Comparison of ENCODE assay signal across 33 cellular contexts in the genomic region with DNA sequence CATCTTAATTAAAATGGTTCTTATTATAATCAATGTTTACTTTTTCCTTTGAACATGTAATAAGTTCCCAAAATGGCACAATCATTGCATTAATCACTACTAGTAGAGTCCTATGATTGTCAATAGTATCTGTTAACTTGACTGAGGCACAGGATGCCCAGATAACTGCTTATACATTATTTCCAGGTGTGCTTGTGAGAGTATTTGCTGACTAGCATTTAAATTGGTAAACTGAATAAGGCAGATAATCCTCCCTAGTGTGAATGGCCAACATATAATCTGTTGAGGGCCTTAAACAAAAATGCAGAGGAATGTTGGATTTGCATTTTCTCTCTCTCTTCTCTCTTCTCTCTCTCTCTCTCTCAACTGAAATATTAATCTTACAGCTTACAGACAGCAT.
"Had no signal": no experiment of that assay in that cellular context is flagged by ENCODE, and none has a peak within 500 bp of the region (broad histone marks: within the 10 kb centered on the region; RNA-seq: fewer than 3 reads in every experiment).

No MANE protein-coding gene starts in this region.

- ATAC-seq: activated naive CD4-positive, alpha-beta T cell treated with anti-CD3 and anti-CD28 coated beads, Interleukin-2, amount 50 U/mL, for 72 hours; activated naive CD8-positive, alpha-beta T cell treated with anti-CD3 and anti-CD28 coated beads, Interleukin-2, amount 50 U/mL, for 24 hours; activated T-cell treated with anti-CD3 and anti-CD28 coated beads, Interleukin-2, amount 50 U/mL, for 4 hours; activated T-cell treated with anti-CD3 and anti-CD28 coated beads, Interleukin-2, amount 50 U/mL, for 72 hours; activated T-helper 17 cell treated with anti-CD3 and anti-CD28 coated beads, Interleukin-2, amount 50 U/mL, for 72 hours; body of pancreas had no signal

- H3K4me3 ChIP-seq: adrenal gland, ascending aorta, body of pancreas, breast epithelium, cardiac muscle cell had no signal

- H3K9me3 ChIP-seq: adrenal gland, ascending aorta, body of pancreas, breast epithelium had no signal

- DNase-seq: activated effector memory CD4-positive, alpha-beta T cell treated with anti-CD3 and anti-CD28 coated beads, Interleukin-2, amount 50 U/mL, for 16 hours; activated effector memory CD4-positive, alpha-beta T cell treated with Interleukin-2 at 50 U/mL for 16 hours; activated gamma-delta T cell; activated gamma-delta T cell treated with Interleukin-2 at 50 U/mL for 16 hours; activated naive CD4-positive, alpha-beta T cell; activated naive CD4-positive, alpha-beta T cell treated with anti-CD3 and anti-CD28 coated beads for 36 hours; activated naive CD4-positive, alpha-beta T cell treated with anti-CD3 and anti-CD28 coated beads, Interleukin-2, amount 10 ng/mL, durations not matched to agents 7 days and 5 days; activated naive CD4-positive, alpha-beta T cell treated with anti-CD3 and anti-CD28 coated beads, Interleukin-2, amount 50 U/mL, for 16 hours; activated naive CD4-positive, alpha-beta T cell treated with Interleukin-2 at 50 U/mL for 16 hours; activated naive CD8-positive, alpha-beta T cell treated with anti-CD3 and anti-CD28 coated beads for 36 hours; activated naive CD8-positive, alpha-beta T cell treated with anti-CD3 and anti-CD28 coated beads, Interleukin-2, amount 10 ng/mL, durations not matched to agents 7 days and 5 days; activated naive CD8-positive, alpha-beta T cell treated with anti-CD3 and anti-CD28 coated beads, Interleukin-2, amount 50 U/mL, for 24 hours; activated T-cell treated with anti-CD3 and anti-CD28 coated beads, Interleukin-2, amount 50 U/mL, for 24 hours; activated T-cell treated with anti-CD3 and anti-CD28 coated beads, Interleukin-2, amount 50 U/mL, for 4 hours; activated T-cell treated with anti-CD3 and anti-CD28 coated beads, Interleukin-2, amount 50 U/mL, for 48 hours; activated T-cell treated with anti-CD3 and anti-CD28 coated beads, Interleukin-2, amount 50 U/mL, for 72 hours; adrenal gland; amniotic stem cell; amygdala; anterior cingulate cortex; aorta; body of pancreas; brain microvascular endothelial cell; caudate nucleus; central memory CD4-positive, alpha-beta T cell; cerebellar nuclear complex had no signal

- H3K27me3 ChIP-seq: adrenal gland, ascending aorta, body of pancreas, brain microvascular endothelial cell, breast epithelium, cardiac muscle cell had no signal

- H3K36me3 ChIP-seq: adrenal gland, ascending aorta, brain microvascular endothelial cell, breast epithelium, cardiac muscle cell had no signal

- FAIRE-seq: astrocyte, bronchial epithelial cell had no signal

- H3K27ac ChIP-seq: adrenal gland, ascending aorta, body of pancreas, brain microvascular endothelial cell, breast epithelium, cardiac muscle cell had no signal

- H3K4me1 ChIP-seq: adrenal gland, ascending aorta, body of pancreas, breast epithelium had no signal
